ENCODE assay signal across 1 cellular context in the genomic region with DNA sequence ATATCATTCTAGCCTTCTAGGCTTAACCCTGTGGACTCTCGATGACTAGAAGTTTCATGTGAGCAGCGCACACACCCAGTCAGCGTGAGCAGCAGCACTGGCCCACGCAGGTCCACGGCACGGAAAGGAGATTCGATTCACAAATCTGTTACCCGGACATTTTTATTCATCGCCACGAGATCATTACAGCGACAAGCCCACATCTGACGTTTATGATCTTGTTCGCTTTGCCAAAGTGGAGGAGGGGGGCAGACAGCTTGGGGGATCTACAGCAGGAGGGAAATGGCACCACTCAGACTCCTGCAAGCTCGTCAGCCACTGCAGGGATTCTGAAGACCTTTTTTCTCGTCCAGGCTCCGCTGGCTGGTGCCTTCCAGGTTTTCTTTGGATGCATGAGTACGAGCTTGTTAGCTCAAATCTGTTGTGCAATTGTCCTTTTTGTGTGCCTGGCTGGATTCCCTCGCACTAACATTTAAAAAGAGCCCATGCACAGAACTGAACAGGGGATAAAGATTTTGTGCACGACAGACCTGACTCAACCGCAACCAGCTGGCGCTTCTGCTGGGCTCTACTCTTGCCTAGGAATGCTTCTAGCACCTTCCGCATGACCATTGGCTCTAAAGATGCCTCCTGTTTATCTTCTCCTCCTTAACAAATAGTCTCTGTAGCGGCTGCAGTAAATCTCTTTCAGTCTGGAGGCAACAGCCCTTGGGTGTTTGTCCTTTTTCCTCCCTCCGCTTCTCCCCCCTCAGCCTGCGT.
TF ChIP-seq lines count a peak whose summit lies in the region.

No MANE protein-coding gene starts in this region.

TF ChIP-seq in HEK293, 187 proteins besides CTCF, POLR2A, EP300 and RAD21 (continued from another document):
- TF ChIP-seq, protein P1, sequence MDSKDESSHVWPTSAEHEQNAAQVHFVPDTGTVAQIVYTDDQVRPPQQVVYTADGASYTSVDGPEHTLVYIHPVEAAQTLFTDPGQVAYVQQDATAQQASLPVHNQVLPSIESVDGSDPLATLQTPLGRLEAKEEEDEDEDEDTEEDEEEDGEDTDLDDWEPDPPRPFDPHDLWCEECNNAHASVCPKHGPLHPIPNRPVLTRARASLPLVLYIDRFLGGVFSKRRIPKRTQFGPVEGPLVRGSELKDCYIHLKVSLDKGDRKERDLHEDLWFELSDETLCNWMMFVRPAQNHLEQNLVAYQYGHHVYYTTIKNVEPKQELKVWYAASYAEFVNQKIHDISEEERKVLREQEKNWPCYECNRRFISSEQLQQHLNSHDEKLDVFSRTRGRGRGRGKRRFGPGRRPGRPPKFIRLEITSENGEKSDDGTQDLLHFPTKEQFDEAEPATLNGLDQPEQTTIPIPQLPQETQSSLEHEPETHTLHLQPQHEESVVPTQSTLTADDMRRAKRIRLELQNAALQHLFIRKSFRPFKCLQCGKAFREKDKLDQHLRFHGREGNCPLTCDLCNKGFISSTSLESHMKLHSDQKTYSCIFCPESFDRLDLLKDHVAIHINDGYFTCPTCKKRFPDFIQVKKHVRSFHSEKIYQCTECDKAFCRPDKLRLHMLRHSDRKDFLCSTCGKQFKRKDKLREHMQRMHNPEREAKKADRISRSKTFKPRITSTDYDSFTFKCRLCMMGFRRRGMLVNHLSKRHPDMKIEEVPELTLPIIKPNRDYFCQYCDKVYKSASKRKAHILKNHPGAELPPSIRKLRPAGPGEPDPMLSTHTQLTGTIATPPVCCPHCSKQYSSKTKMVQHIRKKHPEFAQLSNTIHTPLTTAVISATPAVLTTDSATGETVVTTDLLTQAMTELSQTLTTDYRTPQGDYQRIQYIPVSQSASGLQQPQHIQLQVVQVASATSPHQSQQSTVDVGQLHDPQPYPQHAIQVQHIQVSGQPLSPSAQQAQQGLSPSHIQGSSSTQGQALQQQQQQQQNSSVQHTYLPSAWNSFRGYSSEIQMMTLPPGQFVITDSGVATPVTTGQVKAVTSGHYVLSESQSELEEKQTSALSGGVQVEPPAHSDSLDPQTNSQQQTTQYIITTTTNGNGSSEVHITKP (tag by site-specific recombination; IDR thresholded peaks at IDR 0.05): no peak
- TF ChIP-seq, protein P2, sequence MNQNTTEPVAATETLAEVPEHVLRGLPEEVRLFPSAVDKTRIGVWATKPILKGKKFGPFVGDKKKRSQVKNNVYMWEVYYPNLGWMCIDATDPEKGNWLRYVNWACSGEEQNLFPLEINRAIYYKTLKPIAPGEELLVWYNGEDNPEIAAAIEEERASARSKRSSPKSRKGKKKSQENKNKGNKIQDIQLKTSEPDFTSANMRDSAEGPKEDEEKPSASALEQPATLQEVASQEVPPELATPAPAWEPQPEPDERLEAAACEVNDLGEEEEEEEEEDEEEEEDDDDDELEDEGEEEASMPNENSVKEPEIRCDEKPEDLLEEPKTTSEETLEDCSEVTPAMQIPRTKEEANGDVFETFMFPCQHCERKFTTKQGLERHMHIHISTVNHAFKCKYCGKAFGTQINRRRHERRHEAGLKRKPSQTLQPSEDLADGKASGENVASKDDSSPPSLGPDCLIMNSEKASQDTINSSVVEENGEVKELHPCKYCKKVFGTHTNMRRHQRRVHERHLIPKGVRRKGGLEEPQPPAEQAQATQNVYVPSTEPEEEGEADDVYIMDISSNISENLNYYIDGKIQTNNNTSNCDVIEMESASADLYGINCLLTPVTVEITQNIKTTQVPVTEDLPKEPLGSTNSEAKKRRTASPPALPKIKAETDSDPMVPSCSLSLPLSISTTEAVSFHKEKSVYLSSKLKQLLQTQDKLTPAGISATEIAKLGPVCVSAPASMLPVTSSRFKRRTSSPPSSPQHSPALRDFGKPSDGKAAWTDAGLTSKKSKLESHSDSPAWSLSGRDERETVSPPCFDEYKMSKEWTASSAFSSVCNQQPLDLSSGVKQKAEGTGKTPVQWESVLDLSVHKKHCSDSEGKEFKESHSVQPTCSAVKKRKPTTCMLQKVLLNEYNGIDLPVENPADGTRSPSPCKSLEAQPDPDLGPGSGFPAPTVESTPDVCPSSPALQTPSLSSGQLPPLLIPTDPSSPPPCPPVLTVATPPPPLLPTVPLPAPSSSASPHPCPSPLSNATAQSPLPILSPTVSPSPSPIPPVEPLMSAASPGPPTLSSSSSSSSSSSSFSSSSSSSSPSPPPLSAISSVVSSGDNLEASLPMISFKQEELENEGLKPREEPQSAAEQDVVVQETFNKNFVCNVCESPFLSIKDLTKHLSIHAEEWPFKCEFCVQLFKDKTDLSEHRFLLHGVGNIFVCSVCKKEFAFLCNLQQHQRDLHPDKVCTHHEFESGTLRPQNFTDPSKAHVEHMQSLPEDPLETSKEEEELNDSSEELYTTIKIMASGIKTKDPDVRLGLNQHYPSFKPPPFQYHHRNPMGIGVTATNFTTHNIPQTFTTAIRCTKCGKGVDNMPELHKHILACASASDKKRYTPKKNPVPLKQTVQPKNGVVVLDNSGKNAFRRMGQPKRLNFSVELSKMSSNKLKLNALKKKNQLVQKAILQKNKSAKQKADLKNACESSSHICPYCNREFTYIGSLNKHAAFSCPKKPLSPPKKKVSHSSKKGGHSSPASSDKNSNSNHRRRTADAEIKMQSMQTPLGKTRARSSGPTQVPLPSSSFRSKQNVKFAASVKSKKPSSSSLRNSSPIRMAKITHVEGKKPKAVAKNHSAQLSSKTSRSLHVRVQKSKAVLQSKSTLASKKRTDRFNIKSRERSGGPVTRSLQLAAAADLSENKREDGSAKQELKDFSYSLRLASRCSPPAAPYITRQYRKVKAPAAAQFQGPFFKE (tag by site-specific recombination; IDR thresholded peaks at IDR 0.05; ENCODE audit: borderline replicate concordance): no peak
- TF ChIP-seq ZIC2 (tag by site-specific recombination; IDR thresholded peaks at IDR 0.05): no peak
TF ChIP-seq in HEK293: peak in this region for 0.
